ENCODE assay signal across 1 cellular context in genomic region chr14:57378661-57379060, GRCh38.
TF ChIP-seq lines count a peak whose summit lies in the region.

No MANE protein-coding gene starts in this region.

TF ChIP-seq in SK-N-SH, 30 proteins besides CTCF, POLR2A, EP300 and RAD21 (continued from another document):
- TF ChIP-seq USF2 (IDR thresholded peaks at IDR 0.05; ENCODE audit: borderline replicate concordance, low read depth, low read length) = no peak
- no peak for TF ChIP-seq RXRA (IDR thresholded peaks at IDR 0.05; ENCODE audit: borderline replicate concordance, low read depth)
- no peak for TF ChIP-seq FOXJ3 (CRISPR knock-in tag; IDR thresholded peaks at IDR 0.05)
- no peak for TF ChIP-seq GATA2 (CRISPR knock-in tag; IDR thresholded peaks at IDR 0.05)
- TF ChIP-seq EZH2phosphoT487 (IDR thresholded peaks at IDR 0.05; ENCODE audit: borderline replicate concordance, low read depth) = no peak
- TF ChIP-seq IRF3 (IDR thresholded peaks at IDR 0.05; ENCODE audit: low read depth, low read length) = no peak
- TF ChIP-seq YY1 (IDR thresholded peaks at IDR 0.05; ENCODE audit: low read depth) = no peak
- no peak for TF ChIP-seq TCF12 (IDR thresholded peaks at IDR 0.05)
- no peak for TF ChIP-seq GABPA (IDR thresholded peaks at IDR 0.05; ENCODE audit: low read depth)
- no peak for TF ChIP-seq MXI1 (IDR thresholded peaks at IDR 0.05; ENCODE audit: low read depth, low read length)
